In the genomic region with DNA sequence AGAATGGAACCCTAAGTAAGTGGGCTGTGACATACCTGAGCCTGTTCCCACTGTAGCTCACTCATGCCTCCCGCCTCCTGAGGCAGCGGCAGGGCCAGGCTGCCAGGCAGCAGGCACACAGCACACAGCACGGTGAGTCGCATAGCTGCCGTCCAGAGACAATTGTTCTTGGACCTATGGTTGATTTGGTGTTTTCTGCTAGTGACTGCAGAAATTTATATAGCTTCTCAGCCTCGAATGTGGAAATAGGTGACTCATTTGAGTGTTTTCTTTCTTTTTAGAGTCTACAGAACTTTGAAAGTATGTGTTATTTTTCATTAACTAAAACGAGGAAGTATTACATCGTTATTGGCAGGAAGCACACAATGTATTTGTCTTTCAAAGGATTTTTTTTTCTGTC, we compare ENCODE assay signal across 10 cellular contexts. TPM values are rescaled to one million over a fixed set of nuclear protein-coding genes. Genes with fewer than 3 reads are reported as not detected.
DNase-seq lines count a peak whose midpoint lies in the region; ATAC-seq and TF ChIP-seq lines count a peak whose summit lies in the region.
"Had no signal": no experiment of that assay in that cellular context is flagged by ENCODE, and none has a peak within 500 bp of the region (broad histone marks: within the 10 kb centered on the region; RNA-seq: fewer than 3 reads in every experiment).

Gene MMP7, minus strand, starts transcription at position 190 of the 400 bp plus-strand sequence. Its CDS starts 47 bp downstream, at position 143.

- ATAC-seq in GM18907 (IDR thresholded peaks at IDR 0.05; ENCODE audit: unreplicated experiment), result peak; percentile 57
- ATAC-seq in GM18505 (IDR thresholded peaks at IDR 0.05; ENCODE audit: unreplicated experiment), result no peak
- ATAC-seq: activated CD8-positive, alpha-beta memory T cell treated with anti-CD3 and anti-CD28 coated beads, Interleukin-2, amount 10 ng/mL, durations not matched to agents 7 days and 5 days had no signal

- H3K4me3 Mint-ChIP-seq in T-helper 2 cell treated with Interferon-gamma antibody and Interleukin-4, amounts not matched to agents 5 μg/mL and 100 μg/mL, for 36 hours, result no peak within 1 kb of the TSS
- H3K4me3 Mint-ChIP-seq: activated CD8-positive, alpha-beta memory T cell treated with anti-CD3 and anti-CD28 coated beads, Interleukin-2, amount 10 ng/mL, durations not matched to agents 7 days and 5 days had no signal

- TF ChIP-seq POLR2A in GM18505 (IDR thresholded peaks at IDR 0.05; ENCODE audit: borderline replicate concordance, extremely low read depth, insufficient read depth, insufficient read length), result no peak

- DNase-seq in KG1 (lab: John Stamatoyannopoulos, UW) (peak; percentile 70), dermis blood vessel endothelial cell (peak; percentile 75), pulmonary artery endothelial cell (ENCODE audit: low read depth, low spot score) (peak; percentile 5), OCI-M1 (lab: John Stamatoyannopoulos, UW) (no peak), NCI-H1048 (lab: John Stamatoyannopoulos, UW) (no peak)
- DNase-seq in T-helper 2 cell treated with Interferon-gamma antibody and Interleukin-4, amounts not matched to agents 5 μg/mL and 100 μg/mL, for 36 hours (ENCODE audit: low spot score), result no peak
- DNase-seq: activated CD8-positive, alpha-beta memory T cell treated with anti-CD3 and anti-CD28 coated beads, Interleukin-2, amount 10 ng/mL, durations not matched to agents 7 days and 5 days; NCI-H2171 had no signal

- no peak within 1 kb of the TSS for H3K27ac Mint-ChIP-seq in T-helper 2 cell treated with Interferon-gamma antibody and Interleukin-4, amounts not matched to agents 5 μg/mL and 100 μg/mL, for 36 hours
- H3K27ac Mint-ChIP-seq: activated CD8-positive, alpha-beta memory T cell treated with anti-CD3 and anti-CD28 coated beads, Interleukin-2, amount 10 ng/mL, durations not matched to agents 7 days and 5 days had no signal

- H3K4me1 Mint-ChIP-seq in T-helper 2 cell treated with Interferon-gamma antibody and Interleukin-4, amounts not matched to agents 5 μg/mL and 100 μg/mL, for 36 hours (ENCODE audit: low read depth), result peaks cover 7% of the 10 kb centered on the region
- H3K4me1 Mint-ChIP-seq: activated CD8-positive, alpha-beta memory T cell treated with anti-CD3 and anti-CD28 coated beads, Interleukin-2, amount 10 ng/mL, durations not matched to agents 7 days and 5 days had no signal

- H3K9me3 Mint-ChIP-seq in T-helper 2 cell treated with Interferon-gamma antibody and Interleukin-4, amounts not matched to agents 5 μg/mL and 100 μg/mL, for 36 hours, result no peaks in the 10 kb centered on the region

- H3K36me3 Mint-ChIP-seq in T-helper 2 cell treated with Interferon-gamma antibody and Interleukin-4, amounts not matched to agents 5 μg/mL and 100 μg/mL, for 36 hours (ENCODE audit: low read depth), result no peaks in the 10 kb centered on the region
- H3K36me3 Mint-ChIP-seq: activated CD8-positive, alpha-beta memory T cell treated with anti-CD3 and anti-CD28 coated beads, Interleukin-2, amount 10 ng/mL, durations not matched to agents 7 days and 5 days had no signal

- peaks cover 15% of the 10 kb centered on the region for H3K27me3 Mint-ChIP-seq in T-helper 2 cell treated with Interferon-gamma antibody and Interleukin-4, amounts not matched to agents 5 μg/mL and 100 μg/mL, for 36 hours (ENCODE audit: low read depth)

RNA-seq across cellular contexts. Expression of gene MMP7, which starts in this region (rescaled TPM):
- total RNA-seq in dermis blood vessel endothelial cell (3.7 and 9.2 TPM in 2 replicates), pulmonary artery endothelial cell (0.11 TPM in 1 of 2 replicates, not detected in the other)
- total RNA-seq: activated CD8-positive, alpha-beta memory T cell treated with anti-CD3 and anti-CD28 coated beads, Interleukin-2, amount 10 ng/mL, durations not matched to agents 7 days and 5 days had no signal

Comparison
In these comparisons a context has a peak if more than half of its experiments do, and no peak if none do; other contexts are left out.
1. Peak in DNase-seq in pulmonary artery endothelial cell; RNA of the gene not detected or under 1 TPM.
2. DNase-seq: peak in KG1 (single experiment) and dermis blood vessel endothelial cell (single experiment); none in OCI-M1 (single experiment), T-helper 2 cell treated with Interferon-gamma antibody and Interleukin-4, amounts not matched to agents 5 μg/mL and 100 μg/mL, for 36 hours (single experiment) and NCI-H1048 (single experiment).